ENCODE assay signal across 8 cellular contexts in the genomic region with DNA sequence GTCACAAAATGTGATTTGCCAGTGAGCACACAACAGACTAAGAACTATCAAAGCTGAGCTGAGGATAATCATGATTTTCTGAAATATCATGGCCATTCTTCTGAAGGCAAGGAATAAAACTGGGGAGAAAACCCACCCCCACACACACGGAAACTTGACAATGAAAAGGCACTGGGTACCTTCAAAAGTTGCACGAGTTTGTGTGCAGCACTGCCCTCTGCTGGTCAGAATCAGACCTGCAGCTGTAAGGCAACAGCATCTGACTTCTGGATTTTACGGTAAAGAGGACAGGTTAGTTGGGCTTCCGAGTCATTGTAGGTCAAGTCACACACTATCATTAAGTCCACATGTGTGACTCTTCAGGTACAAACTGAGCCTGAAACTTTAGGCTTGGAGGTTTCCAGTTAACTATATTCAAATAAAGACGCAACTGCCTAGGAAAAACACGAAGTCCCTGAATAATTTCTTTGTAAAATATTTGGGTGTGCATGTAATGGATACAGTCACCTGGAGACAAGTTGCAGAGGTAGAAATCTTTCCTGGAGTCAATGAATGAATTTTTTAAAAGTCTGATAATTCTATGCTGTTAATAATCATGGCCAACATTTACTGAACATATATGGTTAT.
DNase-seq lines count a peak whose midpoint lies in the region; ATAC-seq and TF ChIP-seq lines count a peak whose summit lies in the region.

No MANE protein-coding gene starts in this region.

- H3K4me3 ChIP-seq in SJSA1 (no peak overlapping the region), parathyroid adenoma (ENCODE audit: low read depth, low read length) (no peak overlapping the region), upper lobe of left lung (no peak overlapping the region)

- H3K9me3 ChIP-seq in SJSA1 (replicated peaks) (no peaks in the 10 kb centered on the region), parathyroid adenoma (ENCODE audit: control insufficient read depth, low read length) (no peaks in the 10 kb centered on the region), upper lobe of left lung (no peaks in the 10 kb centered on the region)

- H3K4me1 Mint-ChIP-seq in glutamatergic neuron (ENCODE audit: low read depth, unreplicated experiment), result no peaks in the 10 kb centered on the region

- peak; percentile 97 for TF ChIP-seq CTCF in glutamatergic neuron (IDR thresholded peaks at IDR 0.05; ENCODE audit: partially characterized antibody, unreplicated experiment)
- peak; percentile 96 for TF ChIP-seq CTCF in parathyroid adenoma (IDR thresholded peaks at IDR 0.05)
- TF ChIP-seq CTCF in upper lobe of left lung (IDR thresholded peaks at IDR 0.05), result peak; percentile 80 to 86 (median 85)

- no peak overlapping the region for H3K27ac Mint-ChIP-seq in glutamatergic neuron (ENCODE audit: unreplicated experiment)

- H3K4me2 ChIP-seq in parathyroid adenoma (ENCODE audit: low read length), result no peak overlapping the region

- DNase-seq in DMS79 (lab: John Stamatoyannopoulos, UW) (peak; percentile 7), HT1080 (ENCODE audit: low read depth) (peak; percentile 13), SJSA1 (ENCODE audit: low read depth in 1 of 2, low spot score in 2 of 2) (peak; percentile 48 to 61), glutamatergic neuron (peak; percentile 86), upper lobe of left lung (peak in 1 of 2 donors; percentile 66), DMS153 treated with DMSO at 0.1 percent for 48 hours (lab: John Stamatoyannopoulos, UW; ENCODE audit: unreplicated experiment) (no peak)
- DNase-seq in activated naive CD4-positive, alpha-beta T cell treated with Interleukin-2 at 50 U/mL for 16 hours, result peak; percentile 81

- H3K9ac ChIP-seq in parathyroid adenoma, result no peak overlapping the region

- ATAC-seq in upper lobe of left lung (ENCODE audit: low FRiP score in 2 of 2), result peak; percentile 73 to 88

- H3K27me3 ChIP-seq in SJSA1 (replicated peaks), result 0 out of 2 replicates have a peak, but pooled peaks cover 2% of the 10 kb centered on the region
- no peaks in the 10 kb centered on the region for H3K27me3 ChIP-seq in parathyroid adenoma (ENCODE audit: control insufficient read depth, insufficient read depth, low read length)
- no peaks in the 10 kb centered on the region for H3K27me3 ChIP-seq in upper lobe of left lung

- H3K4me1 ChIP-seq in SJSA1 (replicated peaks) (no peaks in the 10 kb centered on the region), parathyroid adenoma (no peaks in the 10 kb centered on the region), upper lobe of left lung (no peaks in the 10 kb centered on the region)

- no peak overlapping the region for H3K27ac ChIP-seq in SJSA1
- no peak overlapping the region for H3K27ac ChIP-seq in parathyroid adenoma
- no peak overlapping the region for H3K27ac ChIP-seq in upper lobe of left lung

- H2AFZ ChIP-seq in parathyroid adenoma, result no peak overlapping the region

- H3K9me3 Mint-ChIP-seq in glutamatergic neuron (ENCODE audit: unreplicated experiment), result no peaks in the 10 kb centered on the region

- no peak for TF ChIP-seq EP300 in upper lobe of left lung (IDR thresholded peaks at IDR 0.05)

- H3K36me3 ChIP-seq in SJSA1 (no peaks in the 10 kb centered on the region), parathyroid adenoma (ENCODE audit: control insufficient read depth, insufficient read depth, low read length) (no peaks in the 10 kb centered on the region), upper lobe of left lung (no peaks in the 10 kb centered on the region)

- 31 to 32% methylated on average over 6 of the region's 6 CpGs for WGBS in upper lobe of left lung, 2 donors

- H3K4me3 Mint-ChIP-seq in glutamatergic neuron (ENCODE audit: unreplicated experiment), result no peak overlapping the region

- H3K79me2 ChIP-seq in parathyroid adenoma, result no peaks in the 10 kb centered on the region

- H3K27me3 Mint-ChIP-seq in glutamatergic neuron (ENCODE audit: unreplicated experiment), result no peaks in the 10 kb centered on the region

- TF ChIP-seq POLR2A in upper lobe of left lung (IDR thresholded peaks at IDR 0.05), result no peak

- H3K36me3 Mint-ChIP-seq in glutamatergic neuron (ENCODE audit: unreplicated experiment), result no peaks in the 10 kb centered on the region
